ENCODE assay signal across 8 cellular contexts in genomic region chr2:231708050-231708772, GRCh38. TPM values are rescaled to one million over a fixed set of nuclear protein-coding genes. Genes with fewer than 3 reads are reported as not detected.
A peak's percentile ranks its signal among the peaks of the same experiment; 100 is the strongest.
DNase-seq lines count a peak whose midpoint lies in the region; ATAC-seq and TF ChIP-seq lines count a peak whose summit lies in the region.

Gene PTMA, plus strand, starts transcription at chr2:231708525. Its CDS starts 182 bp downstream, at chr2:231708707.

- H3K9ac ChIP-seq in mucosa of rectum (ENCODE audit: low read depth in 1 of 2, low read length in 2 of 2) = peak within 1 kb of the TSS; percentile 94 to 98

- peak; percentile 49 for ATAC-seq in GM21619 (IDR thresholded peaks at IDR 0.05; ENCODE audit: unreplicated experiment)

- BruUV-seq in PC-9 (replicated peaks; lab: Mats Ljungman, UMichigan) = no TSS peak

- TF ChIP-seq CTCF in PC-9 (conservative IDR thresholded peaks at IDR 0.05) (no peak), epithelial cell of proximal tubule (conservative IDR thresholded peaks at IDR 0.05; ENCODE audit: low read depth, low read length) (no peak)

- peaks cover 25% of the 10 kb centered on the region for H4K20me1 ChIP-seq in PC-9 (ENCODE audit: insufficient read depth)

- peak; percentile 99 for DNase-seq in DMS153 (lab: John Stamatoyannopoulos, UW)
- peak; percentile 99 for DNase-seq in Jurkat, Clone E6-1 (ENCODE audit: low read depth, low spot score)
- peak; percentile 95 to 99 for DNase-seq in PC-9
- DNase-seq in activated T-cell treated with anti-CD3 and anti-CD28 coated beads, Interleukin-2, amount 50 U/mL, for 1 hour = peak; percentile 100
- DNase-seq in epithelial cell of proximal tubule (ENCODE audit: low read depth) = peak; percentile 90
- DNase-seq in stimulated activated CD8-positive, alpha-beta memory T cell treated with anti-CD3 and anti-CD28 coated beads, Interleukin-4, amount 100 ng/mL, for 48 hours = peak; percentile 99

- intact Hi-C loops in PC-9 (cut with micrococcal nuclease; ENCODE audit: unreplicated experiment) = loop anchor here (1.0 to 2.0 kb wide), 5 partner anchors 28 to 96 kb away; no protein-coding TSS in a partner anchor

- peaks cover 26% of the 10 kb centered on the region for H3K4me1 ChIP-seq in PC-9 (replicated peaks; ENCODE audit: insufficient read depth)
- H3K4me1 ChIP-seq in mucosa of rectum (ENCODE audit: control insufficient read depth in 2 of 2, insufficient read depth in 2 of 2, low read length in 2 of 2) = peaks cover 26% of the 10 kb centered on the region in 2 donors

- H3K27ac ChIP-seq in PC-9 = peak within 1 kb of the TSS; percentile 99
- H3K27ac ChIP-seq in mucosa of rectum (ENCODE audit: low read depth in 2 of 2, low read length in 2 of 2) = peak within 1 kb of the TSS; percentile 100

- H3K9me2 ChIP-seq in PC-9 (ENCODE audit: insufficient read depth) = no peaks in the 10 kb centered on the region

- H3K9me3 ChIP-seq in PC-9 (ENCODE audit: insufficient read depth, low read depth) (no peaks in the 10 kb centered on the region), mucosa of rectum (ENCODE audit: control insufficient read depth in 2 of 2, low read length in 2 of 2) (no peaks in the 10 kb centered on the region)

- POLR2A ChIA-PET in PC-9 (lab: Charles Lee; ENCODE audit: unreplicated experiment) = interaction anchor here (0.5 to 1.5 kb wide), 4 partner anchors 35 to 94 kb away, joined by 4 to 10 read pairs (median 8); no protein-coding TSS in a partner anchor

- H3K36me3 ChIP-seq in PC-9 (ENCODE audit: low read depth) (peaks cover 14% of the 10 kb centered on the region), mucosa of rectum (ENCODE audit: control insufficient read depth in 2 of 2, insufficient read depth in 2 of 2, low read length in 2 of 2) (peaks cover 8 to 11% of the 10 kb centered on the region in 2 donors)

- H3K27me3 ChIP-seq in PC-9 (ENCODE audit: insufficient read depth, low read depth) (no peaks in the 10 kb centered on the region), mucosa of rectum (ENCODE audit: control insufficient read depth in 2 of 2, insufficient read depth in 2 of 2, low read length in 2 of 2) (no peaks in the 10 kb centered on the region)

- CTCF ChIA-PET in PC-9 (lab: Charles Lee) = interaction anchor here (0.6 to 1.5 kb wide), 2 partner anchors 35 to 51 kb away, joined by 4 read pairs; no protein-coding TSS in a partner anchor

- peaks cover 38% of the 10 kb centered on the region for H3F3A ChIP-seq in PC-9 (ENCODE audit: insufficient read depth, low read depth)

- H3K4me2 ChIP-seq in PC-9 = peak within 1 kb of the TSS; percentile 97

- H3K79me2 ChIP-seq in PC-9 (ENCODE audit: low read depth) = peaks cover 58% of the 10 kb centered on the region

- H3K4me3 ChIP-seq in Jurkat, Clone E6-1 (ENCODE audit: low read length) = peak within 1 kb of the TSS; percentile 90
- H3K4me3 ChIP-seq in PC-9 (peak within 1 kb of the TSS; percentile 100), epithelial cell of proximal tubule (ENCODE audit: low read depth, low read length) (peak within 1 kb of the TSS; percentile 97), mucosa of rectum (ENCODE audit: low read length in 2 of 2) (peak within 1 kb of the TSS; percentile 89)

- H2AFZ ChIP-seq in PC-9 = peak within 1 kb of the TSS; percentile 90

RNA-seq across cellular contexts. Expression of gene PTMA, which starts in this region (rescaled TPM):
- polyA plus RNA-seq in Jurkat, Clone E6-1 (2012; ENCODE audit: insufficient read depth, insufficient read length) = 4,686 TPM
- total RNA-seq in PC-9 (2021) (1,200 and 1,260 TPM in 2 replicates), epithelial cell of proximal tubule (1,797 and 2,011 TPM in 2 replicates)

Comparison
In these comparisons a context has a peak if more than half of its experiments do, and no peak if none do; other contexts are left out.
1. Peak in every context shown above with its lines: DNase-seq, ATAC-seq, H3K4me3 ChIP-seq and H3K27ac ChIP-seq.